In the genomic region with DNA sequence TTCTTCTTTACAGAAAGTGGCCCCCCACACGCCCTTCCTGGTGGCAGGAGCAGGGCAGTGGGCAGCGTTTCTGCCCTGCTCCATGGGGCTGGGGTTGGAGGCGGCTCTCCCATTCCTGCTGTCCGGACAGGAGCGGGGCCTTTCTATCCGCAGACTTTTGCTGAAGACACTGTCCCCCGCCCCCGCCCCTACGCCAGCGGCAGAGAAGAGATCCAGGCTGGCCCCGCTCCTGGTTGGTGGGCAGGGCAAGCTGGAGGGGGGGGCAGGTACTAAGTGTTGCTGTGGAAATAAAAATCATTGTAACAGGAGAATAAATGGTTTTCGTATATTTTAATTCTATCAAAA, we compare ENCODE assay signal across 10 cellular contexts.
DNase-seq lines count a peak whose midpoint lies in the region; ATAC-seq, FAIRE-seq and TF ChIP-seq lines count a peak whose summit lies in the region.
"Had no signal": no experiment of that assay in that cellular context is flagged by ENCODE, and none has a peak within 500 bp of the region (broad histone marks: within the 10 kb centered on the region; RNA-seq: fewer than 3 reads in every experiment).

No MANE protein-coding gene starts in this region.

- peaks cover 43% of the 10 kb centered on the region for H3K4me1 Mint-ChIP-seq in CD4-positive, alpha-beta T cell (ENCODE audit: low read depth)
- H3K4me1 Mint-ChIP-seq in activated CD8-positive, alpha-beta T cell treated with anti-CD3 and anti-CD28 coated beads for 36 hours (ENCODE audit: low read depth): peaks cover 19% of the 10 kb centered on the region

- POLR2A ChIA-PET in CD4-positive, alpha-beta T cell (lab: Charles Lee): interaction anchor here (3.0 to 4.6 kb wide), 3 partner anchors 18 to 82 kb away, joined by 20 to 43 read pairs (median 30); a partner anchor contains a TSS
- POLR2A ChIA-PET in activated CD8-positive, alpha-beta T cell treated with anti-CD3 and anti-CD28 coated beads for 36 hours (lab: Charles Lee): interaction anchor here (0.7 kb wide), 1 partner anchor 21 kb away, joined by 3 read pairs; no protein-coding TSS in a partner anchor

- peaks cover 0 to 13% of the 10 kb centered on the region in 2 donors for H3K4me1 ChIP-seq in right atrium auricular region
- H3K4me1 ChIP-seq in pancreas: peaks cover 0 to 19% (median 0%) of the 10 kb centered on the region in 3 donors
- H3K4me1 ChIP-seq: Caco-2 had no signal

- peak overlapping the region; percentile 63 to 81 for H3K4me3 ChIP-seq in right atrium auricular region
- H3K4me3 ChIP-seq in pancreas: peak overlapping the region; percentile 72 to 98 (median 85)
- no peak overlapping the region for H3K4me3 ChIP-seq in WERI-Rb-1 (ENCODE audit: low read depth, low read length)

- H3K27ac Mint-ChIP-seq in CD4-positive, alpha-beta T cell: peak overlapping the region; percentile 55
- peak overlapping the region; percentile 49 for H3K27ac Mint-ChIP-seq in activated CD8-positive, alpha-beta T cell treated with anti-CD3 and anti-CD28 coated beads for 36 hours

- H3K36me3 ChIP-seq in right atrium auricular region (no peaks in the 10 kb centered on the region), pancreas (no peaks in the 10 kb centered on the region), WERI-Rb-1 (no peaks in the 10 kb centered on the region)

- WGBS in pancreas, 2 donors: 6 to 10% methylated on average over 12 of the region's 12 CpGs

- FAIRE-seq in pancreas (lab: Jason Lieb, UNC): no peak

- CTCF ChIA-PET in CD4-positive, alpha-beta T cell (lab: Charles Lee): no interaction called here
- CTCF ChIA-PET in activated CD8-positive, alpha-beta T cell treated with anti-CD3 and anti-CD28 coated beads for 36 hours (lab: Charles Lee): interaction anchor here (0.6 to 0.7 kb wide), 2 partner anchors 102 to 103 kb away, joined by 3 read pairs; no protein-coding TSS in a partner anchor

- ATAC-seq in CD4-positive, alpha-beta T cell (ENCODE audit: poor library complexity): no peak
- ATAC-seq in activated CD8-positive, alpha-beta T cell treated with anti-CD3 and anti-CD28 coated beads for 36 hours: no peak
- ATAC-seq in pancreas (peak; percentile 25 to 59 (median 48)), HG03354 (IDR thresholded peaks at IDR 0.05; ENCODE audit: poor library complexity, severe bottlenecking, unreplicated experiment) (no peak)

- intact Hi-C loops in CD4-positive, alpha-beta T cell (cut with DNase I, micrococcal nuclease): loop anchor here in 1 of 2 experiments (10.0 kb wide), 1 partner anchor 248 kb away; a partner anchor contains a TSS
- intact Hi-C loops in activated CD8-positive, alpha-beta T cell treated with anti-CD3 and anti-CD28 coated beads for 36 hours (cut with micrococcal nuclease): no loop called here
- intact Hi-C loops in pancreas (cut with DNase I): no loop called here

- H3K27me3 ChIP-seq in CD4-positive, alpha-beta T cell (ENCODE audit: control insufficient read depth, insufficient read depth, low read length): no peaks in the 10 kb centered on the region
- H3K27me3 ChIP-seq in right atrium auricular region (no peaks in the 10 kb centered on the region), pancreas (no peaks in the 10 kb centered on the region), WERI-Rb-1 (ENCODE audit: insufficient read depth, low read depth, severe bottlenecking) (no peaks in the 10 kb centered on the region)

- H3K36me3 Mint-ChIP-seq in CD4-positive, alpha-beta T cell (ENCODE audit: low read depth): no peaks in the 10 kb centered on the region
- H3K36me3 Mint-ChIP-seq in activated CD8-positive, alpha-beta T cell treated with anti-CD3 and anti-CD28 coated beads for 36 hours (ENCODE audit: low read depth): no peaks in the 10 kb centered on the region

- H3K27ac ChIP-seq in CD4-positive, alpha-beta T cell (ENCODE audit: low read depth, low read length): no peak overlapping the region
- H3K27ac ChIP-seq in right atrium auricular region: peak overlapping the region; percentile 44 to 84
- peak overlapping the region; percentile 96 to 99 (median 97) for H3K27ac ChIP-seq in pancreas
- H3K27ac ChIP-seq in WERI-Rb-1: no peak overlapping the region
- H3K27ac ChIP-seq: KMS-11 had no signal

- no peak for DNase-seq in CD4-positive, alpha-beta T cell
- no peak for DNase-seq in activated CD8-positive, alpha-beta T cell treated with anti-CD3 and anti-CD28 coated beads for 36 hours
- DNase-seq in right atrium auricular region (ENCODE audit: low spot score) (no peak), pancreas (peak in 4 of 6 donors; percentile 29 to 70 (median 63)), DMS79 treated with DMSO at 0.1 percent for 48 hours (lab: John Stamatoyannopoulos, UW) (no peak), WERI-Rb-1 (no peak), OCI-M2 (lab: John Stamatoyannopoulos, UW; ENCODE audit: unreplicated experiment) (no peak)
- DNase-seq: Caco-2 had no signal

- H3K27me3 Mint-ChIP-seq in CD4-positive, alpha-beta T cell: no peaks in the 10 kb centered on the region
- peaks cover 1% of the 10 kb centered on the region for H3K27me3 Mint-ChIP-seq in activated CD8-positive, alpha-beta T cell treated with anti-CD3 and anti-CD28 coated beads for 36 hours

- no peaks in the 10 kb centered on the region for H3K9me3 Mint-ChIP-seq in CD4-positive, alpha-beta T cell
- no peaks in the 10 kb centered on the region for H3K9me3 Mint-ChIP-seq in activated CD8-positive, alpha-beta T cell treated with anti-CD3 and anti-CD28 coated beads for 36 hours

- H3K4me3 Mint-ChIP-seq in CD4-positive, alpha-beta T cell: peak overlapping the region; percentile 87
- peak overlapping the region; percentile 72 for H3K4me3 Mint-ChIP-seq in activated CD8-positive, alpha-beta T cell treated with anti-CD3 and anti-CD28 coated beads for 36 hours

- no peaks in the 10 kb centered on the region for H3K9me3 ChIP-seq in CD4-positive, alpha-beta T cell (ENCODE audit: control insufficient read depth, low read length)
- peaks cover 0 to 4% of the 10 kb centered on the region in 2 donors for H3K9me3 ChIP-seq in right atrium auricular region
- H3K9me3 ChIP-seq in pancreas: no peaks in the 10 kb centered on the region
- H3K9me3 ChIP-seq in WERI-Rb-1 (ENCODE audit: severe bottlenecking): no peaks in the 10 kb centered on the region
- H3K9me3 ChIP-seq: Caco-2 had no signal

- no peak for TF ChIP-seq CTCF in CD4-positive, alpha-beta T cell (IDR thresholded peaks at IDR 0.05)
- no peak for TF ChIP-seq CTCF in activated CD8-positive, alpha-beta T cell treated with anti-CD3 and anti-CD28 coated beads for 36 hours (IDR thresholded peaks at IDR 0.05)
- no peak for TF ChIP-seq CTCF in right atrium auricular region (IDR thresholded peaks at IDR 0.05)
- no peak for TF ChIP-seq CTCF in pancreas (IDR thresholded peaks at IDR 0.05)
- no peak for TF ChIP-seq CTCF in WERI-Rb-1 (IDR thresholded peaks at IDR 0.05; ENCODE audit: low read depth, low read length)

Comparison
In these comparisons a context has a peak if more than half of its experiments do, and no peak if none do; other contexts are left out.
1. ATAC-seq: peak in pancreas (4 of 4); none in CD4-positive, alpha-beta T cell (single experiment), activated CD8-positive, alpha-beta T cell treated with anti-CD3 and anti-CD28 coated beads for 36 hours (single experiment) and HG03354 (single experiment).
2. DNase-seq: peak in pancreas (4 of 6); none in CD4-positive, alpha-beta T cell (0 of 10), activated CD8-positive, alpha-beta T cell treated with anti-CD3 and anti-CD28 coated beads for 36 hours (single experiment), right atrium auricular region (single experiment), DMS79 treated with DMSO at 0.1 percent for 48 hours (single experiment), WERI-Rb-1 (single experiment) and OCI-M2 (single experiment).
3. H3K27ac ChIP-seq: peak in right atrium auricular region (2 of 2) and pancreas (4 of 4); none in CD4-positive, alpha-beta T cell (single experiment) and WERI-Rb-1 (single experiment).